26 cellular contexts compared by ENCODE assay signal in genomic region chr2:132443106-132443505, GRCh38. TPM values are rescaled to one million over a fixed set of nuclear protein-coding genes. Genes with fewer than 3 reads are reported as not detected.
"Had no signal": no experiment of that assay in that cellular context is flagged by ENCODE, and none has a peak within 500 bp of the region (broad histone marks: within the 10 kb centered on the region; RNA-seq: fewer than 3 reads in every experiment).

No MANE protein-coding gene starts in this region.

- H3K9me3 ChIP-seq: left ventricle myocardium inferior, ovary, prostate gland, sigmoid colon, tibial nerve, uterus had no signal

- H3K4me1 ChIP-seq: prostate gland, sigmoid colon, tibial nerve, uterus had no signal

- H3K27ac ChIP-seq: left ventricle myocardium inferior, ovary, prostate gland, sigmoid colon, tibial nerve, uterus had no signal

- ATAC-seq: left colon; natural killer cell treated with Interleukin-12 subunit alpha and Interleukin-12 subunit beta and Interleukin-15 and Interleukin-18, amount 100 ng/mL, for 72 hours; right cardiac atrium; stimulated activated memory B cell treated with anti-CD40 and anti-IgM and Interleukin-4, amounts not matched to agents 10 μg/mL and 1 μg/mL and 100 μg/mL, for 72 hours; stimulated activated naive CD8-positive, alpha-beta T cell treated with anti-CD3 and anti-CD28 coated beads, Interleukin-15, amount 100 ng/mL, for 72 hours had no signal

- H3K36me3 ChIP-seq: left ventricle myocardium inferior, ovary, prostate gland, sigmoid colon, tibial nerve, uterus had no signal

- H3K4me3 ChIP-seq: left ventricle myocardium inferior, lung, ovary, prostate gland, sigmoid colon, smooth muscle cell, tibial nerve, uterus had no signal

- DNase-seq: hippocampal formation; left colon; left ventricle myocardium inferior; mesendoderm; naive B cell; ovary; posterior cingulate gyrus; right cardiac atrium; sigmoid colon; stimulated activated CD4-positive, alpha-beta T cell treated with anti-CD3 and anti-CD28 coated beads, Interleukin-1b, Interleukin-23, amount 100 ng/mL, for 48 hours; stimulated activated CD4-positive, alpha-beta T cell treated with anti-CD3 and anti-CD28 coated beads, Interleukin-2, amount 100 ng/mL, for 48 hours; stimulated activated CD4-positive, alpha-beta T cell treated with anti-CD3 and anti-CD28 coated beads, Interleukin-4, amount 100 ng/mL, for 4 hours; stimulated activated CD8-positive, alpha-beta memory T cell treated with anti-CD3 and anti-CD28 coated beads, Interleukin-4, amount 100 ng/mL, for 48 hours; stimulated activated naive CD4-positive, alpha-beta T cell treated with Interleukin-2 at 50 U/mL for 16 hours; stimulated activated naive CD8-positive, alpha-beta T cell treated with anti-CD3 and anti-CD28 coated beads, Interleukin-15, amount 100 ng/mL, for 72 hours; substantia nigra; uterus had no signal

- FAIRE-seq: keratinocyte had no signal

- H3K27me3 ChIP-seq: ovary, sigmoid colon, tibial nerve, uterus had no signal

- H3K4me2 ChIP-seq: smooth muscle cell had no signal

RNA-seq across cellular contexts. Expression of gene GPR39, which starts 26.5 kb away (rescaled TPM):
- total RNA-seq: left ventricle myocardium inferior; mononuclear cell; natural killer cell treated with Interleukin-12 subunit alpha and Interleukin-12 subunit beta and Interleukin-15 and Interleukin-18, amount 100 ng/mL, for 72 hours; omental fat pad; right cardiac atrium had no signal
- polyA plus RNA-seq: right cardiac atrium had no signal
